Comparison of ENCODE assay signal across 8 cellular contexts in genomic region chr10:71314028-71314693, GRCh38. TPM values are rescaled to one million over a fixed set of nuclear protein-coding genes. Genes with fewer than 3 reads are reported as not detected.
DNase-seq lines count a peak whose midpoint lies in the region; ATAC-seq and TF ChIP-seq lines count a peak whose summit lies in the region.

No MANE protein-coding gene starts in this region.

- DNase-seq in AG09319 (ENCODE audit: extremely low read depth, low read depth) (no peak), GM19240 (ENCODE audit: insufficient read length, low spot score) (peak; percentile 68), RPMI7951 (ENCODE audit: low read depth) (peak; percentile 19), Right ventricle myocardium superior (peak; percentile 68), prostate gland (ENCODE audit: low spot score) (peak; percentile 35), cerebellar nuclear complex (lab: John Stamatoyannopoulos, UW) (no peak)
- DNase-seq in activated naive CD4-positive, alpha-beta T cell treated with Interleukin-2 at 50 U/mL for 16 hours: peak; percentile 57

- no peaks in the 10 kb centered on the region for H3K36me3 ChIP-seq in prostate gland

- H3K4me3 ChIP-seq in prostate gland: no peak overlapping the region

- no peaks in the 10 kb centered on the region for H3K4me1 ChIP-seq in prostate gland (replicated peaks)

- no peak for TF ChIP-seq POLR2A in prostate gland (IDR thresholded peaks at IDR 0.05)

- peak overlapping the region; percentile 17 to 26 for H3K27ac ChIP-seq in prostate gland

- no peaks in the 10 kb centered on the region for H3K9me3 ChIP-seq in prostate gland

- intact Hi-C loops in Right ventricle myocardium superior (cut with DNase I) (loop anchor here (10.0 kb wide), 3 partner anchors 261 to 581 kb away; no protein-coding TSS in a partner anchor), prostate gland (cut with DNase I) (loop anchor here (5.0 to 10.0 kb wide), 4 partner anchors 261 to 581 kb away; no protein-coding TSS in a partner anchor)

- ATAC-seq in Right ventricle myocardium superior (ENCODE audit: poor library complexity): peak; percentile 77
- no peak for ATAC-seq in GM21529 (IDR thresholded peaks at IDR 0.05; ENCODE audit: unreplicated experiment)

- WGBS in prostate gland: 6% methylated on average over 21 of the region's 21 CpGs

- TF ChIP-seq CTCF in AG09319 (IDR thresholded peaks at IDR 0.05; ENCODE audit: low read depth, low read length) (peak; percentile 71), prostate gland (IDR thresholded peaks at IDR 0.05) (peak; percentile 48 to 86 (median 78))

- no peaks in the 10 kb centered on the region for H3K27me3 ChIP-seq in prostate gland (replicated peaks; ENCODE audit: insufficient read depth)

RNA-seq across cellular contexts. Expression of gene SLC29A3, which starts 4.9 kb away (rescaled TPM):
- total RNA-seq in RPMI7951 (2014; rRNA removed; shearing (Covaris generic)): 0.39 and 1.2 TPM in 2 replicates
- 1.8 TPM for total RNA-seq in Right ventricle myocardium superior
- 10 to 100 TPM in 1 of 2 donors, 1 to 10 TPM in 1; 4.6 to 12.7 TPM for total RNA-seq in prostate gland

Comparison
In these comparisons a context has a peak if more than half of its experiments do, and no peak if none do; other contexts are left out.
1. DNase-seq: peak in GM19240 (single experiment), RPMI7951 (single experiment), activated naive CD4-positive, alpha-beta T cell treated with Interleukin-2 at 50 U/mL for 16 hours (single experiment), Right ventricle myocardium superior (single experiment) and prostate gland (single experiment); none in AG09319 (single experiment) and cerebellar nuclear complex (0 of 2).